20 cellular contexts compared by ENCODE assay signal in the genomic region with DNA sequence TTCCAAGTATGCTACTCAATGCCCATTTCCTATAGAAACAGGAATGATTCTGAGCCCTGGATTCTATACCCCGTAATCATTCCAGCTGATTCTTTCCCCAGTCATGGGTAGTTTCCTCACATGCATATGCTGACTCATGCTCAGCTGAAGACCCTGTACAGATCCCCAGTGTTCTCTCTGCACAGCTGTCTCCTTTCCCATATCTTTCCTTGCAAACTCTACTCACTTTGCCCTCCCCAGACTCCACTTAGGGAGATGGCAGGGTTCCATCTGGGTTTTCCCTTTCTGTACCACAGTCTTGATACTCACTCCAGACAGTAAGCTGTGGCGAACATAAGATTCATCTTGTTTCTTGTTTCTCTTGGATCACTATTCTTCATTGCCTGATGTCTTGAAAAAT.
A peak's percentile ranks its signal among the peaks of the same experiment; 100 is the strongest.
DNase-seq lines count a peak whose midpoint lies in the region; TF ChIP-seq lines count a peak whose summit lies in the region.
"Had no signal": no experiment of that assay in that cellular context is flagged by ENCODE, and none has a peak within 500 bp of the region (broad histone marks: within the 10 kb centered on the region; RNA-seq: fewer than 3 reads in every experiment).

No MANE protein-coding gene starts in this region.

- H3K27me3 ChIP-seq in AG04450 (ENCODE audit: control insufficient read depth, insufficient read depth, low read length) (no peaks in the 10 kb centered on the region), endodermal cell (ENCODE audit: control insufficient read depth, insufficient read depth, low read length, poor library complexity, severe bottlenecking) (no peaks in the 10 kb centered on the region), mammary epithelial cell (ENCODE audit: insufficient read depth, low read length) (peaks cover 7% of the 10 kb centered on the region)
- H3K27me3 ChIP-seq: right lobe of liver, SJSA1, upper lobe of left lung had no signal

- no peak for TF ChIP-seq CTCF in AG04450 (IDR thresholded peaks at IDR 0.05; ENCODE audit: low read depth, low read length)
- TF ChIP-seq CTCF in endodermal cell (conservative IDR thresholded peaks at IDR 0.05) = no peak
- no peak for TF ChIP-seq CTCF in mammary epithelial cell (conservative IDR thresholded peaks at IDR 0.05 in 1 of 2, IDR thresholded peaks at IDR 0.05 in 1 of 2; ENCODE audit: extremely low read depth in 1 of 2, insufficient read depth in 1 of 2, low read depth in 1 of 2, low read length in 2 of 2)

- H3K4me2 ChIP-seq in mammary epithelial cell (ENCODE audit: insufficient read depth, low read depth, low read length) = no peak overlapping the region

- POLR2A ChIA-PET in AG04450 (lab: Yijun Ruan, JAX) = interaction anchor here (0.7 kb wide), 1 partner anchor 16 kb away, joined by 3 read pairs; no protein-coding TSS in a partner anchor

- 91 to 100% methylated on average over 2 of the region's 2 CpGs for WGBS in endodermal cell (ENCODE audit: insufficient coverage in 1 of 2, insufficient read length in 1 of 2), 2 experiments
- 78% methylated on average over 2 of the region's 2 CpGs for WGBS in mammary epithelial cell (ENCODE audit: low coverage, missing lambda C conversion rate)

- in situ Hi-C loops in mammary epithelial cell (cut with MboI; ENCODE audit: low sequenced_read_pairs in 2 of 2) = no loop called here

- H3K9me3 ChIP-seq in AG04450 (ENCODE audit: control insufficient read depth, insufficient read depth, low read length) (no peaks in the 10 kb centered on the region; the same call in 1 of the 2 replicates), endodermal cell (ENCODE audit: control insufficient read depth, low read length) (peaks cover 24% of the 10 kb centered on the region), mammary epithelial cell (replicated peaks; ENCODE audit: insufficient read depth, low read length) (no peaks in the 10 kb centered on the region)
- H3K9me3 ChIP-seq: right lobe of liver, SJSA1, upper lobe of left lung had no signal

- H3K4me3 Mint-ChIP-seq in endodermal cell = peak overlapping the region; percentile 52
- H3K4me3 Mint-ChIP-seq: activated naive CD8-positive, alpha-beta T cell treated with anti-CD3 and anti-CD28 coated beads, Interleukin-2, amount 50 U/mL, for 24 hours; activated T-cell treated with anti-CD3 and anti-CD28 coated beads, Interleukin-2, amount 50 U/mL, for 24 hours; neural crest cell; stimulated activated effector memory CD8-positive, alpha-beta T cell treated with anti-CD3 and anti-CD28 coated beads, Interleukin-12 subunit alpha, Interleukin-12 subunit beta, amount 100 ng/mL, for 72 hours had no signal

- H3K36me3 ChIP-seq in endodermal cell (ENCODE audit: control insufficient read depth, insufficient read depth, low read length) = no peaks in the 10 kb centered on the region
- H3K36me3 ChIP-seq in mammary epithelial cell (ENCODE audit: insufficient read depth, low read length) = no peaks in the 10 kb centered on the region
- H3K36me3 ChIP-seq: right lobe of liver, SJSA1, upper lobe of left lung had no signal

- peaks cover 20% of the 10 kb centered on the region for H3K9me3 Mint-ChIP-seq in endodermal cell
- H3K9me3 Mint-ChIP-seq: stimulated activated effector memory CD8-positive, alpha-beta T cell treated with anti-CD3 and anti-CD28 coated beads, Interleukin-12 subunit alpha, Interleukin-12 subunit beta, amount 100 ng/mL, for 72 hours had no signal

- peaks cover 16% of the 10 kb centered on the region for H3K36me3 Mint-ChIP-seq in endodermal cell (ENCODE audit: low read depth)
- H3K36me3 Mint-ChIP-seq: stimulated activated effector memory CD8-positive, alpha-beta T cell treated with anti-CD3 and anti-CD28 coated beads, Interleukin-12 subunit alpha, Interleukin-12 subunit beta, amount 100 ng/mL, for 72 hours had no signal

- intact Hi-C loops in mammary epithelial cell (cut with micrococcal nuclease) = no loop called here

- peak; percentile 71 for DNase-seq in AG04450 (ENCODE audit: low read depth, low spot score)
- DNase-seq in M059J (ENCODE audit: low read depth) = peak; percentile 37
- no peak for DNase-seq in endodermal cell
- DNase-seq in myocyte (ENCODE audit: low read depth) = peak; percentile 81
- no peak for DNase-seq in stimulated activated CD8-positive, alpha-beta memory T cell treated with anti-CD3 and anti-CD28 coated beads, Interleukin-4, amount 100 ng/mL, for 48 hours
- DNase-seq in A172 (ENCODE audit: low spot score) = no peak
- DNase-seq in NCI-H1105 (lab: John Stamatoyannopoulos, UW) = no peak
- no peak for DNase-seq in mammary epithelial cell
- DNase-seq: activated naive CD8-positive, alpha-beta T cell treated with anti-CD3 and anti-CD28 coated beads, Interleukin-2, amount 50 U/mL, for 24 hours; activated T-cell treated with anti-CD3 and anti-CD28 coated beads, Interleukin-2, amount 50 U/mL, for 24 hours; cortex of kidney; DMS79; erythroblast; MM.1S; right lobe of liver; upper lobe of left lung had no signal

- H3K27ac Mint-ChIP-seq in endodermal cell = no peak overlapping the region
- H3K27ac Mint-ChIP-seq: activated naive CD8-positive, alpha-beta T cell treated with anti-CD3 and anti-CD28 coated beads, Interleukin-2, amount 50 U/mL, for 24 hours; activated T-cell treated with anti-CD3 and anti-CD28 coated beads, Interleukin-2, amount 50 U/mL, for 24 hours; stimulated activated effector memory CD8-positive, alpha-beta T cell treated with anti-CD3 and anti-CD28 coated beads, Interleukin-12 subunit alpha, Interleukin-12 subunit beta, amount 100 ng/mL, for 72 hours had no signal

- no TSS peak for BruUV-seq in mammary epithelial cell (replicated peaks; lab: Mats Ljungman, UMichigan)

- H4K20me1 ChIP-seq in mammary epithelial cell (ENCODE audit: insufficient read depth, low read length) = no peaks in the 10 kb centered on the region

- H3K79me2 ChIP-seq in mammary epithelial cell (ENCODE audit: insufficient read depth, low read length) = no peaks in the 10 kb centered on the region

- dilution Hi-C loops in mammary epithelial cell (cut with HindIII; ENCODE audit: low sequenced_read_pairs) = no loop called here

- CTCF ChIA-PET in AG04450 (lab: Charles Lee) = interaction anchor here (0.9 to 2.6 kb wide), 5 partner anchors 49 to 440 kb away, joined by 3 to 21 read pairs (median 4); no protein-coding TSS in a partner anchor
- CTCF ChIA-PET in mammary epithelial cell (lab: Charles Lee; ENCODE audit: low non-redundant PET) = no interaction called here

- no peaks in the 10 kb centered on the region for H3K27me3 Mint-ChIP-seq in endodermal cell (ENCODE audit: insufficient read depth)
- H3K27me3 Mint-ChIP-seq: activated T-cell treated with anti-CD3 and anti-CD28 coated beads, Interleukin-2, amount 50 U/mL, for 24 hours had no signal

- H3K4me1 ChIP-seq in endodermal cell (ENCODE audit: control insufficient read depth, insufficient read depth, low read length) (no peaks in the 10 kb centered on the region), mammary epithelial cell (ENCODE audit: insufficient read depth, low read length) (no peaks in the 10 kb centered on the region)
- H3K4me1 ChIP-seq: right lobe of liver, SJSA1, upper lobe of left lung had no signal

- H3K27ac ChIP-seq in AG04450 (ENCODE audit: low read depth, low read length) (no peak overlapping the region), endodermal cell (ENCODE audit: low read depth, low read length) (no peak overlapping the region), mammary epithelial cell (ENCODE audit: insufficient read depth, low read depth, low read length) (no peak overlapping the region)
- H3K27ac ChIP-seq: right lobe of liver, SJSA1, upper lobe of left lung had no signal

- no peaks in the 10 kb centered on the region for H3K4me1 Mint-ChIP-seq in endodermal cell

- H2AFZ ChIP-seq in mammary epithelial cell (ENCODE audit: low read depth, low read length) = no peak overlapping the region

- no peak overlapping the region for H3K4me3 ChIP-seq in AG04450 (ENCODE audit: low read depth, low read length)
- H3K4me3 ChIP-seq in endodermal cell (ENCODE audit: low read length) = no peak overlapping the region
- H3K4me3 ChIP-seq in mammary epithelial cell (replicated peaks in 1 of 3; ENCODE audit: insufficient read depth in 1 of 3, low read depth in 2 of 3, low read length in 3 of 3) = no peak overlapping the region
- H3K4me3 ChIP-seq: lung, right lobe of liver, SJSA1, upper lobe of left lung had no signal

- H3K9ac ChIP-seq in endodermal cell (ENCODE audit: extremely low read depth, low read length, poor library complexity, severe bottlenecking) (no peak overlapping the region), mammary epithelial cell (ENCODE audit: insufficient read depth, low read length) (no peak overlapping the region)

Comparison
In these comparisons a context has a peak if more than half of its experiments do, and no peak if none do; other contexts are left out.
1. DNase-seq: peak in AG04450 (single experiment), M059J (single experiment) and myocyte (single experiment); none in endodermal cell (single experiment), stimulated activated CD8-positive, alpha-beta memory T cell treated with anti-CD3 and anti-CD28 coated beads, Interleukin-4, amount 100 ng/mL, for 48 hours (single experiment), A172 (single experiment), NCI-H1105 (single experiment) and mammary epithelial cell (single experiment).